8 cellular contexts compared by ENCODE assay signal in genomic region chr21:45133574-45134278, GRCh38. TPM values are rescaled to one million over a fixed set of nuclear protein-coding genes. Genes with fewer than 3 reads are reported as not detected.
DNase-seq lines count a peak whose midpoint lies in the region; ATAC-seq and TF ChIP-seq lines count a peak whose summit lies in the region.
"Not testable (repeated sequence)": the region's sequence is repeated elsewhere in the genome, so short reads cannot be mapped to it uniquely, and the experiment has no call there.

No MANE protein-coding gene starts in this region.

- peaks cover 17% of the 10 kb centered on the region for H3K27me3 Mint-ChIP-seq in dendritic cell treated with granulocyte-macrophage colony-stimulating factor and Interleukin-4, amounts not matched to agents 40 ng/mL and 50 ng/mL, for 4 days
- H3K27me3 Mint-ChIP-seq in neural progenitor cell (ENCODE audit: insufficient read depth, low read depth), result not testable (repeated sequence)

- H3K9me3 Mint-ChIP-seq in dendritic cell treated with granulocyte-macrophage colony-stimulating factor and Interleukin-4, amounts not matched to agents 40 ng/mL and 50 ng/mL, for 4 days; neural progenitor cell: not testable (repeated sequence)

- ATAC-seq in gastroesophageal sphincter; sciatic nerve; upper lobe of left lung (ENCODE audit: low FRiP score in 2 of 2): not testable (repeated sequence)

- not testable (repeated sequence) for H3K36me3 Mint-ChIP-seq in dendritic cell treated with granulocyte-macrophage colony-stimulating factor and Interleukin-4, amounts not matched to agents 40 ng/mL and 50 ng/mL, for 4 days (ENCODE audit: low read depth); neural progenitor cell

- H3K27me3 ChIP-seq in ascending aorta; gastroesophageal sphincter; neural progenitor cell; skeletal muscle tissue (ENCODE audit: control insufficient read depth in 3 of 3, insufficient read depth in 3 of 3, low read length in 3 of 3); upper lobe of left lung: not testable (repeated sequence)

- H3K4me3 Mint-ChIP-seq in dendritic cell treated with granulocyte-macrophage colony-stimulating factor and Interleukin-4, amounts not matched to agents 40 ng/mL and 50 ng/mL, for 4 days, result not testable (repeated sequence)
- peak overlapping the region; percentile 33 for H3K4me3 Mint-ChIP-seq in neural progenitor cell

- not testable (repeated sequence) for H3K4me3 ChIP-seq in HEK293 (ENCODE audit: low read depth, low read length); ascending aorta; gastroesophageal sphincter; neural progenitor cell; skeletal muscle tissue (ENCODE audit: low read length in 3 of 3); upper lobe of left lung

- POLR2A ChIA-PET in HEK293 (lab: Yijun Ruan, JAX), result not testable (repeated sequence)

- 90 to 95% methylated on average over 15 to 20 of the region's 60 CpGs for WGBS in gastroesophageal sphincter (ENCODE audit: low coverage in 1 of 2), 2 donors
- WGBS in upper lobe of left lung, 2 donors, result 95 to 96% methylated on average over 23 to 39 of the region's 60 CpGs

- H2AFZ ChIP-seq in neural progenitor cell (replicated peaks), result not testable (repeated sequence)

- H3K9ac ChIP-seq in neural progenitor cell; skeletal muscle tissue (ENCODE audit: low read depth in 1 of 3, low read length in 3 of 3): not testable (repeated sequence)

- not testable (repeated sequence) for DNase-seq in ascending aorta (ENCODE audit: low spot score in 2 of 2); neural progenitor cell (ENCODE audit: low spot score)
- DNase-seq in sciatic nerve (ENCODE audit: low spot score) (peak; percentile 49), upper lobe of left lung (peak in 1 of 2 donors; percentile 68)

- CTCF ChIA-PET in HEK293 (lab: Yijun Ruan, JAX), result interaction anchor here (9.8 kb wide), 1 partner anchor 183 kb away, joined by 151 read pairs; no protein-coding TSS in a partner anchor

- not testable (repeated sequence) for H3K36me3 ChIP-seq in HEK293 (ENCODE audit: control insufficient read depth in 2 of 2, insufficient read depth in 1 of 2, low read length in 2 of 2); neural progenitor cell; skeletal muscle tissue (ENCODE audit: control insufficient read depth in 3 of 3, insufficient read depth in 3 of 3, low read length in 3 of 3)
- H3K36me3 ChIP-seq in ascending aorta (peaks cover 9 to 12% of the 10 kb centered on the region in 2 donors), gastroesophageal sphincter (peaks cover 0 to 13% of the 10 kb centered on the region in 2 donors), upper lobe of left lung (peaks cover 0 to 20% (median 2%) of the 10 kb centered on the region in 4 donors)

- not testable (repeated sequence) for TF ChIP-seq POLR2A in gastroesophageal sphincter (IDR thresholded peaks at IDR 0.05); upper lobe of left lung (IDR thresholded peaks at IDR 0.05)

- not testable (repeated sequence) for H3K27ac ChIP-seq in HEK293 (ENCODE audit: extremely low read depth, low read depth, low read length); neural progenitor cell
- H3K27ac ChIP-seq in ascending aorta, result peak overlapping the region; percentile 90 to 94
- H3K27ac ChIP-seq in gastroesophageal sphincter, result peak overlapping the region in 3 of 4 donors; percentile 81 to 87 (median 86)
- H3K27ac ChIP-seq in skeletal muscle tissue (ENCODE audit: low read depth, low read length), result peak overlapping the region; percentile 77
- peak overlapping the region in 3 of 4 donors; percentile 46 to 73 (median 48) for H3K27ac ChIP-seq in upper lobe of left lung

- intact Hi-C loops in ascending aorta (cut with DNase I), result loop anchor here (10.0 kb wide), 1 partner anchor 319 kb away; the partner anchor contains the start of gene SUMO3
- intact Hi-C loops in dendritic cell treated with granulocyte-macrophage colony-stimulating factor and Interleukin-4, amounts not matched to agents 40 ng/mL and 50 ng/mL, for 4 days (cut with micrococcal nuclease); sciatic nerve (cut with DNase I): not testable (repeated sequence)

- not testable (repeated sequence) for H3F3A ChIP-seq in neural progenitor cell (ENCODE audit: low read depth)

- not testable (repeated sequence) for H3K4me2 ChIP-seq in neural progenitor cell

- not testable (repeated sequence) for H4K20me1 ChIP-seq in neural progenitor cell (ENCODE audit: low read depth)

- H3K4me1 Mint-ChIP-seq in dendritic cell treated with granulocyte-macrophage colony-stimulating factor and Interleukin-4, amounts not matched to agents 40 ng/mL and 50 ng/mL, for 4 days (ENCODE audit: low read depth), result peaks cover 40% of the 10 kb centered on the region
- peaks cover 18% of the 10 kb centered on the region for H3K4me1 Mint-ChIP-seq in neural progenitor cell

- H3K79me2 ChIP-seq in neural progenitor cell (ENCODE audit: low read depth), result not testable (repeated sequence)

- not testable (repeated sequence) for TF ChIP-seq CTCF in HEK293 (tag by site-specific recombination; IDR thresholded peaks at IDR 0.05); ascending aorta (IDR thresholded peaks at IDR 0.05); gastroesophageal sphincter (IDR thresholded peaks at IDR 0.05); neural progenitor cell (IDR thresholded peaks at IDR 0.05); upper lobe of left lung (IDR thresholded peaks at IDR 0.05)

- not testable (repeated sequence) for TF ChIP-seq EP300 in gastroesophageal sphincter (IDR thresholded peaks at IDR 0.05); upper lobe of left lung (IDR thresholded peaks at IDR 0.05)

- H3K4me1 ChIP-seq in HEK293 (ENCODE audit: control insufficient read depth, insufficient read depth, low read length) (peaks cover 11% of the 10 kb centered on the region), ascending aorta (peaks cover 22 to 50% of the 10 kb centered on the region in 2 donors), gastroesophageal sphincter (peaks cover 13 to 99% (median 61%) of the 10 kb centered on the region in 3 donors), skeletal muscle tissue (ENCODE audit: control insufficient read depth in 3 of 3, insufficient read depth in 3 of 3, low read length in 3 of 3) (peaks cover 59 to 81% (median 64%) of the 10 kb centered on the region in 3 donors), upper lobe of left lung (peaks cover 38 to 57% (median 41%) of the 10 kb centered on the region in 4 donors)
- not testable (repeated sequence) for H3K4me1 ChIP-seq in neural progenitor cell

- H3K9me3 ChIP-seq in HEK293 (ENCODE audit: control insufficient read depth, insufficient read depth, low read depth, low read length); ascending aorta; gastroesophageal sphincter; neural progenitor cell (ENCODE audit: low read depth); skeletal muscle tissue (ENCODE audit: control insufficient read depth in 3 of 3, low read length in 3 of 3); upper lobe of left lung: not testable (repeated sequence)

- peak overlapping the region; percentile 42 for H3K27ac Mint-ChIP-seq in dendritic cell treated with granulocyte-macrophage colony-stimulating factor and Interleukin-4, amounts not matched to agents 40 ng/mL and 50 ng/mL, for 4 days
- H3K27ac Mint-ChIP-seq in neural progenitor cell, result not testable (repeated sequence)

TF ChIP-seq in HEK293, 187 proteins besides CTCF, POLR2A, EP300 and RAD21:
- TF ChIP-seq ZEB2 (tag by site-specific recombination; IDR thresholded peaks at IDR 0.05), result peak; percentile 71

RNA-seq across cellular contexts. Expression of gene ADARB1, which starts 59.3 kb away (rescaled TPM):
- total RNA-seq in ascending aorta (82.9 TPM), gastroesophageal sphincter (100 to 1,000 TPM; 136 to 228 (median 181) TPM), neural progenitor cell (ENCODE audit: low replicate concordance) (5.1 and 8.4 TPM in 2 replicates), sciatic nerve (35.0 TPM), skeletal muscle tissue (16.2 TPM), upper lobe of left lung (10 to 100 TPM; 26.5 to 94.3 (median 42.4) TPM)
